Comparison of ENCODE assay signal across 23 cellular contexts in genomic region chr9:132630811-132631210, GRCh38. TPM values are rescaled to one million over a fixed set of nuclear protein-coding genes. Genes with fewer than 3 reads are reported as not detected.
DNase-seq lines count a peak whose midpoint lies in the region; ATAC-seq and TF ChIP-seq lines count a peak whose summit lies in the region.
"Had no signal": no experiment of that assay in that cellular context is flagged by ENCODE, and none has a peak within 500 bp of the region (broad histone marks: within the 10 kb centered on the region; RNA-seq: fewer than 3 reads in every experiment).

No MANE protein-coding gene starts in this region.

- peak; percentile 63 for DNase-seq in NCI-H345 treated with DMSO at 0.1 percent for 48 hours (lab: John Stamatoyannopoulos, UW; ENCODE audit: unreplicated experiment)
- DNase-seq in RWPE1 (ENCODE audit: low spot score), result peak; percentile 80
- DNase-seq in germinal center (ENCODE audit: low spot score), result no peak
- DNase-seq in activated CD8-positive, alpha-beta memory T cell treated with anti-CD3 and anti-CD28 coated beads, Interleukin-2, amount 50 U/mL, for 4 hours, result no peak
- DNase-seq: CD4-positive, alpha-beta T cell; DND-41; H7; NCI-H1417 treated with DMSO at 0.1 percent for 48 hours; NCI-H187; NCI-H2107; NCI-H510A treated with DMSO at 0.1 percent for 48 hours; NCI-H774; SHP77 treated with DMSO at 0.1 percent for 48 hours; SW 1271 had no signal

- no peaks in the 10 kb centered on the region for H3K4me1 ChIP-seq in thymus (ENCODE audit: control insufficient read depth, insufficient read depth, low read length)

- H3K9me3 ChIP-seq in thymus (ENCODE audit: control insufficient read depth), result no peaks in the 10 kb centered on the region

- H3K36me3 ChIP-seq in thymus (ENCODE audit: control insufficient read depth, insufficient read depth), result peaks cover 34% of the 10 kb centered on the region

- no peak overlapping the region for H3K4me3 ChIP-seq in thymus (ENCODE audit: low read length)
- H3K4me3 ChIP-seq: GM12878, SK-N-MC had no signal

- POLR2A ChIA-PET in RWPE1 (lab: Yijun Ruan, JAX; ENCODE audit: low non-redundant PET), result no interaction called here

- no peak for TF ChIP-seq CTCF in RWPE1 (conservative IDR thresholded peaks at IDR 0.05; ENCODE audit: low read depth)

- 91% methylated on average over 3 of the region's 3 CpGs for WGBS in thymus

- no peak overlapping the region for H3K27ac ChIP-seq in RWPE1
- peak overlapping the region; percentile 11 for H3K27ac ChIP-seq in thymus (ENCODE audit: low read depth)
- H3K27ac ChIP-seq: KMS-11, SK-N-MC had no signal

- no peaks in the 10 kb centered on the region for H3K27me3 ChIP-seq in thymus (ENCODE audit: control insufficient read depth, insufficient read depth)

- ATAC-seq in esophagus mucosa (peak; percentile 62), GM19452 (IDR thresholded peaks at IDR 0.05; ENCODE audit: unreplicated experiment) (no peak)
- ATAC-seq: GM12878 had no signal

- CTCF ChIA-PET in RWPE1 (lab: Yijun Ruan, JAX), result interaction anchor here (0.5 to 1.2 kb wide), 2 partner anchors 11 to 14 kb away, joined by 3 to 4 read pairs; no protein-coding TSS in a partner anchor

RNA-seq across cellular contexts. Expression of gene DDX31, which starts 39.0 kb away (rescaled TPM):
- total RNA-seq in esophagus mucosa, result 6.4 TPM
- 11.8 TPM for polyA plus RNA-seq in thymus

RNA-seq across cellular contexts. Expression of gene GTF3C4, which starts 39.5 kb away (rescaled TPM):
- 12.8 TPM for total RNA-seq in esophagus mucosa
- 4.7 TPM for polyA plus RNA-seq in thymus

RNA-seq across cellular contexts. Expression of gene BARHL1, which starts 48.4 kb away (rescaled TPM):
- not detected for total RNA-seq in esophagus mucosa
- 0.11 TPM for polyA plus RNA-seq in thymus
- total RNA-seq: CD4-positive, alpha-beta T cell; GM12878; H7; IMR-90; RPMI7951 had no signal
- polyA plus RNA-seq: BJ, GM12878, IMR-90 had no signal

Comparison
In these comparisons a context has a peak if more than half of its experiments do, and no peak if none do; other contexts are left out.
1. DNase-seq: peak in NCI-H345 treated with DMSO at 0.1 percent for 48 hours (single experiment) and RWPE1 (single experiment); none in germinal center (single experiment) and activated CD8-positive, alpha-beta memory T cell treated with anti-CD3 and anti-CD28 coated beads, Interleukin-2, amount 50 U/mL, for 4 hours (single experiment).